Comparison of ENCODE assay signal across 13 cellular contexts in genomic region chr4:98793658-98794057, GRCh38.
"Had no signal": no experiment of that assay in that cellular context is flagged by ENCODE, and none has a peak within 500 bp of the region (broad histone marks: within the 10 kb centered on the region; RNA-seq: fewer than 3 reads in every experiment).

No MANE protein-coding gene starts in this region.

- H3K27ac ChIP-seq: adrenal gland, upper lobe of left lung, VCaP had no signal

- H3K27me3 ChIP-seq: adrenal gland, upper lobe of left lung had no signal

- H3K4me1 ChIP-seq: adrenal gland, upper lobe of left lung had no signal

- DNase-seq: activated CD4-positive, alpha-beta memory T cell treated with anti-CD3 and anti-CD28 coated beads for 36 hours; activated CD8-positive, alpha-beta memory T cell treated with anti-CD3 and anti-CD28 coated beads, Interleukin-2, amount 10 ng/mL, durations not matched to agents 7 days and 5 days; activated naive CD4-positive, alpha-beta T cell treated with anti-CD3 and anti-CD28 coated beads, Interleukin-2, amount 50 U/mL, for 16 hours; activated T-cell treated with anti-CD3 and anti-CD28 coated beads, Interleukin-2, amount 50 U/mL, for 1 hour; adrenal gland; caudate nucleus; foreskin fibroblast; nephron progenitor cell; right cardiac atrium; small intestine; T-helper 9 cell; upper lobe of left lung had no signal

- H3K4me3 ChIP-seq: adrenal gland, upper lobe of left lung had no signal

- H3K9me3 ChIP-seq: adrenal gland, upper lobe of left lung had no signal

- H3K36me3 ChIP-seq: adrenal gland, upper lobe of left lung had no signal
